In genomic region chr19:45498411-45499195, GRCh38 we compare ENCODE assay signal across 8 cellular contexts. TPM values are rescaled to one million over a fixed set of nuclear protein-coding genes. Genes with fewer than 3 reads are reported as not detected.
DNase-seq lines count a peak whose midpoint lies in the region; ATAC-seq and FAIRE-seq lines count a peak whose summit lies in the region.

Gene PPM1N (plus strand): TSS chr19:45498443. CDS start chr19:45498473, 30 bp downstream.

- DNase-seq in Daoy (ENCODE audit: low read depth) = peak; percentile 62
- peak; percentile 4 for DNase-seq in NCI-H1105 (lab: John Stamatoyannopoulos, UW)
- DNase-seq in activated CD8-positive, alpha-beta memory T cell treated with anti-CD3 and anti-CD28 coated beads, Interleukin-2, amount 50 U/mL, for 48 hours = peak; percentile 86
- DNase-seq in fibroblast of gingiva (ENCODE audit: low read depth) = peak; percentile 4
- DNase-seq in trophoblast cell = no peak
- no peak for DNase-seq in GM19240 (ENCODE audit: insufficient read length, low spot score)
- no peak for DNase-seq in small intestine

- H3K27me3 ChIP-seq in trophoblast cell (ENCODE audit: insufficient read depth, low read length) (peaks cover 20% of the 10 kb centered on the region), small intestine (ENCODE audit: control insufficient read depth in 2 of 2, insufficient read depth in 2 of 2, low read length in 2 of 2) (no peaks in the 10 kb centered on the region)

- H3K79me2 ChIP-seq in trophoblast cell (ENCODE audit: control insufficient read depth, insufficient read depth, low read length, poor library complexity) = no peaks in the 10 kb centered on the region

- peak within 1 kb of the TSS; percentile 57 for H4K8ac ChIP-seq in trophoblast cell (ENCODE audit: low read depth, low read length)

- H2BK120ac ChIP-seq in trophoblast cell (ENCODE audit: insufficient read depth, low read length, poor library complexity) = no peak within 1 kb of the TSS

- no peak within 1 kb of the TSS for H3K18ac ChIP-seq in trophoblast cell (ENCODE audit: low read length)

- H3K14ac ChIP-seq in trophoblast cell (ENCODE audit: low read length) = no peak within 1 kb of the TSS

- no peak within 1 kb of the TSS for H2AK5ac ChIP-seq in trophoblast cell (ENCODE audit: low read length)

- no peak within 1 kb of the TSS for H2BK5ac ChIP-seq in trophoblast cell (ENCODE audit: low read depth, low read length, poor library complexity)

- H3K36me3 ChIP-seq in trophoblast cell (ENCODE audit: control insufficient read depth in 1 of 2, insufficient read depth in 2 of 2, low read length in 2 of 2) (peaks cover 9 to 10% of the 10 kb centered on the region in 2 experiments), small intestine (ENCODE audit: control insufficient read depth in 2 of 2, insufficient read depth in 2 of 2, low read length in 2 of 2) (no peaks in the 10 kb centered on the region)

- H4K91ac ChIP-seq in trophoblast cell (ENCODE audit: low read depth, low read length) = no peak within 1 kb of the TSS

- peak within 1 kb of the TSS; percentile 47 for H2BK12ac ChIP-seq in trophoblast cell (ENCODE audit: low read length)

- no CpG with 5 or more reads among the region's 89 CpGs for WGBS in trophoblast cell (ENCODE audit: extremely low coverage, insufficient coverage, insufficient read length)
- 2 to 7% (median 6%) methylated on average over 75 to 89 of the region's 89 CpGs for WGBS in small intestine, 3 donors

- no peak within 1 kb of the TSS for H3K4ac ChIP-seq in trophoblast cell (ENCODE audit: low read depth, low read length)

- no peak within 1 kb of the TSS for H3K27ac ChIP-seq in trophoblast cell (ENCODE audit: low read depth, low read length)
- no peak within 1 kb of the TSS for H3K27ac ChIP-seq in small intestine (ENCODE audit: low read depth in 1 of 2, low read length in 1 of 2)

- peak within 1 kb of the TSS; percentile 54 for H4K12ac ChIP-seq in trophoblast cell (ENCODE audit: low read depth, low read length)

- H3K4me1 ChIP-seq in trophoblast cell (ENCODE audit: control insufficient read depth in 1 of 2, insufficient read depth in 2 of 2, low read length in 2 of 2) = peaks cover 18 to 21% of the 10 kb centered on the region in 2 experiments
- H3K4me1 ChIP-seq in small intestine (ENCODE audit: control insufficient read depth in 2 of 2, insufficient read depth in 1 of 2, low read depth in 1 of 2, low read length in 1 of 2) = peaks cover 6 to 16% of the 10 kb centered on the region in 2 donors

- no peak for ATAC-seq in HG02938 (IDR thresholded peaks at IDR 0.05; ENCODE audit: unreplicated experiment)

- peaks cover 7% of the 10 kb centered on the region for H3K9me3 ChIP-seq in trophoblast cell (ENCODE audit: insufficient read depth, low read depth, low read length)
- no peaks in the 10 kb centered on the region for H3K9me3 ChIP-seq in small intestine (ENCODE audit: control insufficient read depth, low read depth)

- H3K23ac ChIP-seq in trophoblast cell (ENCODE audit: low read length) = peak within 1 kb of the TSS; percentile 20

- peak within 1 kb of the TSS; percentile 4 for H2AFZ ChIP-seq in trophoblast cell (ENCODE audit: insufficient read depth, low read length, poor library complexity)

- no peak for FAIRE-seq in small intestine (lab: Jason Lieb, UNC)

- H3K4me3 ChIP-seq in trophoblast cell (ENCODE audit: low read depth, low read length) (peak within 1 kb of the TSS; percentile 54), small intestine (ENCODE audit: low read depth in 1 of 2, low read length in 2 of 2) (peak within 1 kb of the TSS in 1 of 2 donors; percentile 32)

- H3K79me1 ChIP-seq in trophoblast cell (ENCODE audit: low read length) = peaks cover 4% of the 10 kb centered on the region

- peak within 1 kb of the TSS; percentile 68 for H3K4me2 ChIP-seq in trophoblast cell (ENCODE audit: low read length)

- H3K9ac ChIP-seq in trophoblast cell (ENCODE audit: low read length) = no peak within 1 kb of the TSS

RNA-seq across cellular contexts. Expression of gene PPM1N, which starts in this region (rescaled TPM):
- 0.15 and 0.80 TPM in 2 replicates for total RNA-seq in Daoy (2014; rRNA removed; shearing (Covaris generic))
- polyA plus RNA-seq in trophoblast cell (2013) = 32.0 and 34.1 TPM in 2 replicates
- 1 to 10 TPM; 1.3 to 1.9 (median 1.8) TPM for polyA plus RNA-seq in small intestine

Comparison
In these comparisons a context has a peak if more than half of its experiments do, and no peak if none do; other contexts are left out.
1. Peak in DNase-seq in Daoy; RNA of the gene not detected or under 1 TPM.
2. DNase-seq: peak in NCI-H1105 (single experiment), activated CD8-positive, alpha-beta memory T cell treated with anti-CD3 and anti-CD28 coated beads, Interleukin-2, amount 50 U/mL, for 48 hours (single experiment) and fibroblast of gingiva (single experiment); none in trophoblast cell (0 of 2), GM19240 (single experiment) and small intestine (single experiment).